Comparison of ENCODE assay signal across 18 cellular contexts in the genomic region with DNA sequence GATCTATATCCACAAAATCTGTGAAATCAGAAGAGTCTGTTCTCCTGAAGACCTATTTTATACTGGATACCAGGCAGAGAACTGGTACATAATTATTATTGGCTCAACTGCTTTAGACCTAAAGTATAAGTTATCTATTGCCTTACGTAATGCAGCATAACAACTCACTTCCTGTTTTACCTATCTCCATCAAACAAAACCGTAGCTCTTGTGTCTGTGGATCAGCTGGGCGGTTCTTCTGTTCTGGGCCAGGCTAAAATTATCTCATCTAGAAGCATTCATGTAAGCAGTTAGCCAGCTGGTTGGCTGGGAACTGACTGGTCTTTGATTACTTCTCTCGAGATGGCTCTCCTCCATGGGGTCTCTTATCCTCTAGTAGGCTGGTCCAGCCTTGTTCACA. TPM values are rescaled to one million over a fixed set of nuclear protein-coding genes. Genes with fewer than 3 reads are reported as not detected.
"Had no signal": no experiment of that assay in that cellular context is flagged by ENCODE, and none has a peak within 500 bp of the region (broad histone marks: within the 10 kb centered on the region; RNA-seq: fewer than 3 reads in every experiment).

No MANE protein-coding gene starts in this region.

- H3K27me3 ChIP-seq: ascending aorta, breast epithelium, foreskin keratinocyte, right atrium auricular region had no signal

- H3K4me1 ChIP-seq: ascending aorta, breast epithelium, foreskin keratinocyte, left ventricle myocardium inferior, right atrium auricular region had no signal

- H3K36me3 ChIP-seq: ascending aorta, breast epithelium, left ventricle myocardium inferior, right atrium auricular region had no signal

- DNase-seq: activated CD4-positive, alpha-beta T cell treated with anti-CD3 and anti-CD28 coated beads, Interleukin-2, amount 50 U/mL, for 1 hour; activated CD8-positive, alpha-beta memory T cell treated with anti-CD3 and anti-CD28 coated beads for 24 hours; activated naive CD4-positive, alpha-beta T cell treated with anti-CD3 and anti-CD28 coated beads for 36 hours; activated T-cell treated with anti-CD3 and anti-CD28 coated beads for 4 hours; cerebellar nuclear complex; effector memory CD8-positive, alpha-beta T cell; foreskin keratinocyte; left ventricle myocardium inferior; mesenchymal stem cell; nucleus accumbens; posterior cingulate gyrus; stimulated activated naive CD8-positive, alpha-beta T cell treated with anti-CD3 and anti-CD28 coated beads, Interleukin-15, Interleukin-2, amounts not matched to agents 100 U/mL and 50 U/mL, for 24 hours had no signal

- ATAC-seq: activated CD4-positive, CD25-positive, alpha-beta regulatory T cell treated with anti-CD3 and anti-CD28 coated beads, Interleukin-2, amount 50 U/mL, for 24 hours; effector memory CD8-positive, alpha-beta T cell; foreskin keratinocyte; stimulated activated naive CD8-positive, alpha-beta T cell treated with anti-CD3 and anti-CD28 coated beads, Interleukin-15, Interleukin-2, amounts not matched to agents 100 U/mL and 50 U/mL, for 24 hours had no signal

- H3K27ac ChIP-seq: ascending aorta, breast epithelium, foreskin keratinocyte, left ventricle myocardium inferior, right atrium auricular region, skin epidermis had no signal

- H3K9me3 ChIP-seq: ascending aorta, breast epithelium, left ventricle myocardium inferior, right atrium auricular region had no signal

- H3K4me3 ChIP-seq: ascending aorta, breast epithelium, left ventricle myocardium inferior, right atrium auricular region, skin epidermis had no signal

RNA-seq across cellular contexts. Expression of gene PPP1R2C, which starts 57.8 kb away (rescaled TPM):
- total RNA-seq: activated naive CD4-positive, alpha-beta T cell treated with anti-CD3 and anti-CD28 coated beads for 36 hours; ascending aorta; breast epithelium; foreskin keratinocyte; kidney epithelial cell; left ventricle myocardium inferior; right atrium auricular region had no signal
- polyA plus RNA-seq: foreskin keratinocyte had no signal
